8 cellular contexts compared by ENCODE assay signal in genomic region chr16:3654249-3654991, GRCh38. TPM values are rescaled to one million over a fixed set of nuclear protein-coding genes. Genes with fewer than 3 reads are reported as not detected.
DNase-seq lines count a peak whose midpoint lies in the region; ATAC-seq and TF ChIP-seq lines count a peak whose summit lies in the region.

Gene DNASE1 (plus strand): TSS chr16:3654691. CDS start chr16:3655374, 683 bp downstream.

- no peaks in the 10 kb centered on the region for H3K27me3 Mint-ChIP-seq in CD8-positive, alpha-beta T cell (ENCODE audit: low read depth)
- H3K27me3 Mint-ChIP-seq in activated naive CD4-positive, alpha-beta T cell treated with anti-CD3 and anti-CD28 coated beads for 36 hours (ENCODE audit: low read depth), result no peaks in the 10 kb centered on the region

- 68% methylated on average over 14 of the region's 14 CpGs for WGBS in prostate gland

- H3K27ac Mint-ChIP-seq in CD8-positive, alpha-beta T cell, result peak within 1 kb of the TSS; percentile 32
- no peak within 1 kb of the TSS for H3K27ac Mint-ChIP-seq in activated naive CD4-positive, alpha-beta T cell treated with anti-CD3 and anti-CD28 coated beads for 36 hours

- POLR2A ChIA-PET in CD8-positive, alpha-beta T cell (lab: Charles Lee), result no interaction called here

- H3K4me1 Mint-ChIP-seq in CD8-positive, alpha-beta T cell (ENCODE audit: low read depth), result peaks cover 2% of the 10 kb centered on the region
- peaks cover 4% of the 10 kb centered on the region for H3K4me1 Mint-ChIP-seq in activated naive CD4-positive, alpha-beta T cell treated with anti-CD3 and anti-CD28 coated beads for 36 hours (ENCODE audit: low read depth)

- H3K36me3 ChIP-seq in CD8-positive, alpha-beta T cell (ENCODE audit: insufficient read depth, low read length), result peaks cover 18% of the 10 kb centered on the region
- H3K36me3 ChIP-seq in SJSA1 (peaks cover 47% of the 10 kb centered on the region), prostate gland (peaks cover 3 to 26% of the 10 kb centered on the region in 2 donors)

- H3K9me3 ChIP-seq in CD8-positive, alpha-beta T cell (ENCODE audit: low read length), result no peaks in the 10 kb centered on the region
- H3K9me3 ChIP-seq in SJSA1 (replicated peaks), result no peaks in the 10 kb centered on the region
- no peaks in the 10 kb centered on the region for H3K9me3 ChIP-seq in prostate gland

- no peaks in the 10 kb centered on the region for H3K9me3 Mint-ChIP-seq in CD8-positive, alpha-beta T cell
- H3K9me3 Mint-ChIP-seq in activated naive CD4-positive, alpha-beta T cell treated with anti-CD3 and anti-CD28 coated beads for 36 hours, result no peaks in the 10 kb centered on the region

- no peak for TF ChIP-seq POLR2A in prostate gland (IDR thresholded peaks at IDR 0.05)

- peak; percentile 81 for ATAC-seq in CD8-positive, alpha-beta T cell
- peak; percentile 51 for ATAC-seq in Right ventricle myocardium inferior
- ATAC-seq in GM19467 (IDR thresholded peaks at IDR 0.05; ENCODE audit: unreplicated experiment), result no peak

- H3K27me3 ChIP-seq in CD8-positive, alpha-beta T cell (ENCODE audit: insufficient read depth, low read length), result no peaks in the 10 kb centered on the region
- H3K27me3 ChIP-seq in SJSA1 (replicated peaks) (no peaks in the 10 kb centered on the region), prostate gland (replicated peaks; ENCODE audit: insufficient read depth) (no peaks in the 10 kb centered on the region)

- H3K4me3 Mint-ChIP-seq in CD8-positive, alpha-beta T cell, result no peak within 1 kb of the TSS
- H3K4me3 Mint-ChIP-seq in activated naive CD4-positive, alpha-beta T cell treated with anti-CD3 and anti-CD28 coated beads for 36 hours, result no peak within 1 kb of the TSS

- peaks cover 38% of the 10 kb centered on the region for H3K36me3 Mint-ChIP-seq in CD8-positive, alpha-beta T cell
- H3K36me3 Mint-ChIP-seq in activated naive CD4-positive, alpha-beta T cell treated with anti-CD3 and anti-CD28 coated beads for 36 hours (ENCODE audit: low read depth), result peaks cover 22% of the 10 kb centered on the region

- H3K27ac ChIP-seq in CD8-positive, alpha-beta T cell (ENCODE audit: low read depth, low read length), result no peak within 1 kb of the TSS
- H3K27ac ChIP-seq in SJSA1 (no peak within 1 kb of the TSS), prostate gland (no peak within 1 kb of the TSS)

- no peaks in the 10 kb centered on the region for H3K4me1 ChIP-seq in CD8-positive, alpha-beta T cell (ENCODE audit: insufficient read depth, low read length)
- H3K4me1 ChIP-seq in SJSA1 (replicated peaks), result no peaks in the 10 kb centered on the region
- H3K4me1 ChIP-seq in prostate gland (replicated peaks), result no peaks in the 10 kb centered on the region

- CTCF ChIA-PET in CD8-positive, alpha-beta T cell (lab: Charles Lee), result interaction anchor here (0.6 to 1.7 kb wide), 8 partner anchors 9 to 127 kb away, joined by 3 to 6 read pairs (median 4); no protein-coding TSS in a partner anchor
- CTCF ChIA-PET in activated naive CD4-positive, alpha-beta T cell treated with anti-CD3 and anti-CD28 coated beads for 36 hours (lab: Charles Lee), result interaction anchor here (0.6 to 1.5 kb wide), 6 partner anchors 11 to 126 kb away, joined by 3 to 4 read pairs (median 3); no protein-coding TSS in a partner anchor

- intact Hi-C loops in CD8-positive, alpha-beta T cell (cut with DNase I, micrococcal nuclease), result loop anchor here in 1 of 2 experiments (5.0 kb wide), 1 partner anchor 127 kb away; no protein-coding TSS in a partner anchor
- intact Hi-C loops in activated naive CD4-positive, alpha-beta T cell treated with anti-CD3 and anti-CD28 coated beads for 36 hours (cut with micrococcal nuclease), result no loop called here
- intact Hi-C loops in Right ventricle myocardium inferior (cut with DNase I), result no loop called here
- intact Hi-C loops in prostate gland (cut with DNase I), result no loop called here

- peak; percentile 69 for TF ChIP-seq CTCF in CD8-positive, alpha-beta T cell (IDR thresholded peaks at IDR 0.05)
- TF ChIP-seq CTCF in HFF-Myc (IDR thresholded peaks at IDR 0.05; ENCODE audit: low read depth, low read length, missing control alignments) (peak; percentile 79), prostate gland (IDR thresholded peaks at IDR 0.05) (peak in 3 of 4 experiments; percentile 37 to 52 (median 44))

- no peak within 1 kb of the TSS for H3K4me3 ChIP-seq in CD8-positive, alpha-beta T cell (ENCODE audit: low read depth, low read length)
- H3K4me3 ChIP-seq in HFF-Myc (replicated peaks; ENCODE audit: low read depth, low read length), result no peak within 1 kb of the TSS
- no peak within 1 kb of the TSS for H3K4me3 ChIP-seq in SJSA1
- no peak within 1 kb of the TSS for H3K4me3 ChIP-seq in prostate gland

- DNase-seq in CD8-positive, alpha-beta T cell, result peak; percentile 13 to 73 (median 56)
- DNase-seq in HFF-Myc (ENCODE audit: extremely low read depth, low read depth), result no peak
- DNase-seq in SJSA1 (ENCODE audit: low read depth in 1 of 2, low spot score in 2 of 2), result peak; percentile 40 to 70
- DNase-seq in activated naive CD4-positive, alpha-beta T cell treated with anti-CD3 and anti-CD28 coated beads for 36 hours, result peak; percentile 74
- no peak for DNase-seq in Right ventricle myocardium inferior (ENCODE audit: missing footprints)
- no peak for DNase-seq in prostate gland (ENCODE audit: low spot score)
- DNase-seq in NCI-H128 (lab: John Stamatoyannopoulos, UW; ENCODE audit: unreplicated experiment), result no peak

RNA-seq across cellular contexts. Expression of gene DNASE1, which starts in this region (rescaled TPM):
- 1 to 10 TPM; 7.6 to 7.9 TPM for total RNA-seq in CD8-positive, alpha-beta T cell
- total RNA-seq in SJSA1 (2014; rRNA removed; shearing (Covaris generic)), result 9.9 and 12.9 TPM in 2 replicates
- 10 to 100 TPM; 13.5 to 13.8 TPM for total RNA-seq in activated naive CD4-positive, alpha-beta T cell treated with anti-CD3 and anti-CD28 coated beads for 36 hours
- total RNA-seq in Right ventricle myocardium inferior (7.5 TPM), prostate gland (10 to 100 TPM; 41.9 to 50.6 TPM)

Comparison
In these comparisons a context has a peak if more than half of its experiments do, and no peak if none do; other contexts are left out.
1. DNase-seq: peak in CD8-positive, alpha-beta T cell (7 of 7), SJSA1 (2 of 2) and activated naive CD4-positive, alpha-beta T cell treated with anti-CD3 and anti-CD28 coated beads for 36 hours (single experiment); none in HFF-Myc (single experiment), Right ventricle myocardium inferior (single experiment), prostate gland (single experiment) and NCI-H128 (single experiment).
2. Peak in every context shown above with its lines, with median percentiles within 50 percentile points of each other: CTCF ChIP-seq.